8 cellular contexts compared by ENCODE assay signal in the genomic region with DNA sequence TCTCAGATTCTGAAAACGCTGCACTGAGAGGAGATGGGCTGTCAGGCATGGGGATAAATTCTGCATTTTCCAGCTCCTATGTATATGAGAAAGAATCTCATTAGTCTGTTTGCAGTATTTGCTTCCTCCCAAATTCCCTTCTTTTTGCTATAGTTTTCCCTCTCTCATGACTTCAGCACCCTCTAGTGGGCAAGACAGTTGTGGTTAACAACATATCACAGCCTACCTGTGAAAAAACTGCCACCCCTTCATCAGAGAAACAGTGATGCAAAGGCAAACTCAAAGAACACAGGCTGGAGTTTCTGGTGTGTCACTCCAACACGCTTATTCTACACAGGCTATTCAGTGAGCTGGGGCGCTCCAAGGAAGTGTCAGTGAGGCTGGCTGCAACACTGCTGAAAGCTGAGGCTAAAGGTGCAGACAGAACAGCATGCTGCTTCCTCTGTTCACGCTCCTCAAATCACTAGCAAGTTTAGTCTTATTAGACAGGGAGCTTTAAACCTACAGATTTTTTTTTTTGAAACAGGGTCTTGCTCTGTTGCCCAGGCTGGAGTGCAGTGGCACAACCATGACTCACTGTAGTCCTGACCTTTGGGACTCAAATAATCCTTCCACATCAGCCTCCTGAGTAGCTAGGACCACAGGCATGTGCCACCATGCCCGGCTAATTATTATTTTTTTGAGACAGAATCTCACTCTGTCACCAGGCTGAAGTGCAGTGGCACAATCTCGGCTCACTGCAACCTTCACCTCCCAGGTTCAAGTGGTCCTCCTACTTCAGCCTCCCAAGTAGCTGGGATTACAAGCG. TPM values are rescaled to one million over a fixed set of nuclear protein-coding genes. Genes with fewer than 3 reads are reported as not detected.
A peak's percentile ranks its signal among the peaks of the same experiment; 100 is the strongest.
DNase-seq lines count a peak whose midpoint lies in the region; ATAC-seq and TF ChIP-seq lines count a peak whose summit lies in the region.

No MANE protein-coding gene starts in this region.

- TF ChIP-seq EP300 in Ishikawa (IDR thresholded peaks at IDR 0.05; ENCODE audit: borderline replicate concordance), result no peak

- TF ChIP-seq CTCF in Panc1 (IDR thresholded peaks at IDR 0.05), result peak; percentile 79
- peak; percentile 71 to 82 (median 78) for TF ChIP-seq CTCF in ascending aorta (IDR thresholded peaks at IDR 0.05)
- peak; percentile 86 for TF ChIP-seq CTCF in hepatocyte (IDR thresholded peaks at IDR 0.05; ENCODE audit: poor library complexity)
- TF ChIP-seq CTCF in spleen (IDR thresholded peaks at IDR 0.05 in 8 of 11, conservative IDR thresholded peaks at IDR 0.05 in 3 of 11), result peak in 10 of 11 experiments; percentile 25 to 82 (median 64)

- WGBS in hepatocyte (ENCODE audit: low lambda C conversion rate, missing lambda C conversion rate), result 57% methylated on average over 7 of the region's 7 CpGs
- 76 to 83% (median 83%) methylated on average over 7 of the region's 7 CpGs for WGBS in spleen, 5 donors

- H3K27ac ChIP-seq in Panc1 (ENCODE audit: low read length), result no peak overlapping the region
- no peak overlapping the region for H3K27ac ChIP-seq in ascending aorta
- H3K27ac ChIP-seq in hepatocyte, result no peak overlapping the region
- H3K27ac ChIP-seq in spleen, result no peak overlapping the region

- no TSS peak for BruUV-seq in Panc1 (replicated peaks; lab: Mats Ljungman, UMichigan)

- POLR2A ChIA-PET in Panc1 (lab: Charles Lee), result interaction anchor here (0.6 to 1.4 kb wide), 2 partner anchors 20 to 130 kb away, joined by 3 to 4 read pairs; partner anchors contain the start of gene ZC2HC1C

- CTCF ChIA-PET in Panc1 (lab: Charles Lee), result interaction anchor here (0.6 to 1.7 kb wide), 3 partner anchors 144 to 228 kb away, joined by 3 to 9 read pairs (median 5); no protein-coding TSS in a partner anchor

- intact Hi-C loops in Panc1 (cut with micrococcal nuclease; ENCODE audit: unreplicated experiment), result loop anchor here (5.0 to 10.0 kb wide), 2 partner anchors 144 to 226 kb away; no protein-coding TSS in a partner anchor
- intact Hi-C loops in ascending aorta (cut with DNase I), result loop anchor here (1.0 to 2.0 kb wide), 3 partner anchors 142 to 228 kb away; no protein-coding TSS in a partner anchor
- intact Hi-C loops in spleen (cut with DNase I; ENCODE audit: low total_unique reads), result loop anchor here (10.0 kb wide), 2 partner anchors 144 to 224 kb away; no protein-coding TSS in a partner anchor

- no peaks in the 10 kb centered on the region for H4K20me1 ChIP-seq in hepatocyte (ENCODE audit: insufficient read depth, poor library complexity, severe bottlenecking)

- H3K79me2 ChIP-seq in hepatocyte, result no peaks in the 10 kb centered on the region

- H3K36me3 ChIP-seq in Panc1 (ENCODE audit: control insufficient read depth, insufficient read depth, low read length) (peaks cover 8% of the 10 kb centered on the region), ascending aorta (peaks cover 78 to 90% of the 10 kb centered on the region in 2 donors), hepatocyte (replicated peaks; ENCODE audit: insufficient read depth, low read depth) (no peaks in the 10 kb centered on the region), spleen (peaks cover 0 to 100% (median 88%) of the 10 kb centered on the region in 6 donors)

- no peak for TF ChIP-seq POLR2A in spleen (IDR thresholded peaks at IDR 0.05)

- H3K27me3 ChIP-seq in Panc1 (ENCODE audit: control insufficient read depth, insufficient read depth, low read length) (no peaks in the 10 kb centered on the region), ascending aorta (no peaks in the 10 kb centered on the region), hepatocyte (no peaks in the 10 kb centered on the region), spleen (replicated peaks in 1 of 7) (no peaks in the 10 kb centered on the region)

- peak; percentile 80 for ATAC-seq in Panc1
- no peak for ATAC-seq in HG03039 (IDR thresholded peaks at IDR 0.05; ENCODE audit: unreplicated experiment)

- no peak overlapping the region for H2AFZ ChIP-seq in hepatocyte

- H3K4me1 ChIP-seq in Panc1 (ENCODE audit: control insufficient read depth, insufficient read depth, low read length) (no peaks in the 10 kb centered on the region), ascending aorta (no peaks in the 10 kb centered on the region), hepatocyte (ENCODE audit: insufficient read depth) (no peaks in the 10 kb centered on the region), spleen (no peaks in the 10 kb centered on the region)

- H3K9me3 ChIP-seq in Panc1 (ENCODE audit: control insufficient read depth, insufficient read depth, low read depth, low read length), result no peaks in the 10 kb centered on the region
- no peaks in the 10 kb centered on the region for H3K9me3 ChIP-seq in ascending aorta
- H3K9me3 ChIP-seq in hepatocyte (ENCODE audit: low read depth), result no peaks in the 10 kb centered on the region
- H3K9me3 ChIP-seq in spleen, result no peaks in the 10 kb centered on the region

- TF ChIP-seq RAD21 in Ishikawa (IDR thresholded peaks at IDR 0.05; ENCODE audit: low read depth), result peak; percentile 87

- H3K9me2 ChIP-seq in hepatocyte (replicated peaks; ENCODE audit: insufficient read depth), result no peaks in the 10 kb centered on the region

- in situ Hi-C loops in Panc1 (cut with HindIII; ENCODE audit: low pct_unique_long_range_greater_than_20kb, low sequenced_read_pairs), result no loop called here

- DNase-seq in DMS79 (lab: John Stamatoyannopoulos, UW), result peak; percentile 25
- peak; percentile 41 for DNase-seq in Panc1 (ENCODE audit: low read depth, low spot score)
- peak in 1 of 2 donors; percentile 69 for DNase-seq in ascending aorta (ENCODE audit: low spot score in 2 of 2)
- peak; percentile 86 for DNase-seq in hepatocyte (ENCODE audit: low spot score)
- DNase-seq in spleen, result no peak
- no peak for DNase-seq in GOT3 (lab: John Stamatoyannopoulos, UW)

- no peak overlapping the region for H3K4me2 ChIP-seq in hepatocyte

- H3K4me3 ChIP-seq in Panc1 (ENCODE audit: low read depth in 2 of 2, low read length in 2 of 2), result no peak overlapping the region
- H3K4me3 ChIP-seq in ascending aorta, result no peak overlapping the region
- H3K4me3 ChIP-seq in hepatocyte, result no peak overlapping the region
- no peak overlapping the region for H3K4me3 ChIP-seq in spleen

TF ChIP-seq in Ishikawa, 13 proteins besides CTCF, POLR2A, EP300 and RAD21 (continues in another document):
- TF ChIP-seq CEBPB (IDR thresholded peaks at IDR 0.05) (no peak), NFIC (IDR thresholded peaks at IDR 0.05) (no peak), EGR1 (IDR thresholded peaks at IDR 0.05) (no peak), TAF1 (IDR thresholded peaks at IDR 0.05; ENCODE audit: low read depth) (no peak), CREB1 (IDR thresholded peaks at IDR 0.05; ENCODE audit: low read depth) (no peak), MAX (IDR thresholded peaks at IDR 0.05) (no peak), REST (IDR thresholded peaks at IDR 0.05; ENCODE audit: low read depth) (no peak), FOXM1 (IDR thresholded peaks at IDR 0.05; ENCODE audit: borderline replicate concordance, low read depth) (no peak), YY1 (IDR thresholded peaks at IDR 0.05; ENCODE audit: low read depth) (no peak)

RNA-seq across cellular contexts. Expression of gene ZC2HC1C, which starts 19.3 kb away (rescaled TPM):
- total RNA-seq in Panc1 (2021; ENCODE audit: unreplicated experiment) (5.2 TPM), ascending aorta (not detected), hepatocyte (1.7 and 14.9 TPM in 2 replicates), spleen (1 to 10 TPM in 6 of 7 donors, under 1 TPM in 1; 0.89 to 2.8 (median 1.1) TPM)
- 3.4 TPM for polyA plus RNA-seq in Panc1 (2012; ENCODE audit: insufficient read length)
- polyA plus RNA-seq in hepatocyte (1.1 and 3.8 TPM in 2 replicates), spleen (1 to 10 TPM; 1.1 to 2.4 (median 1.2) TPM)

RNA-seq across cellular contexts. Expression of gene ACYP1, which starts 24.9 kb away (rescaled TPM):
- total RNA-seq in Panc1 (2021; ENCODE audit: unreplicated experiment) (21.3 TPM), ascending aorta (not detected), hepatocyte (7.1 and 9.5 TPM in 2 replicates), spleen (10 to 100 TPM in 6 of 7 donors, 1 to 10 TPM in 1; 6.8 to 27.7 (median 15.8) TPM)
- 15.3 TPM for polyA plus RNA-seq in Panc1 (2012; ENCODE audit: insufficient read length)
- polyA plus RNA-seq in hepatocyte (13.5 and 19.5 TPM in 2 replicates), spleen (10 to 100 TPM; 20.2 to 24.1 (median 21.3) TPM)

RNA-seq across cellular contexts. Expression of gene MLH3, which starts 37.5 kb away (rescaled TPM):
- total RNA-seq in Panc1 (2021; ENCODE audit: unreplicated experiment), result 17.0 TPM
- polyA plus RNA-seq in Panc1 (2012; ENCODE audit: insufficient read length), result 14.3 TPM
- total RNA-seq in ascending aorta, result 23.9 TPM
- total RNA-seq in hepatocyte, result 15.6 and 21.3 TPM in 2 replicates
- polyA plus RNA-seq in hepatocyte, result 8.5 and 9.9 TPM in 2 replicates
- 10 to 100 TPM; 24.8 to 37.7 (median 33.3) TPM for total RNA-seq in spleen
- polyA plus RNA-seq in spleen, result 10 to 100 TPM; 14.8 to 19.8 (median 15.7) TPM

RNA-seq across cellular contexts. Expression of gene NEK9, which starts 38.1 kb away (rescaled TPM):
- total RNA-seq in Panc1 (2021; ENCODE audit: unreplicated experiment), result 40.7 TPM
- polyA plus RNA-seq in Panc1 (2012; ENCODE audit: insufficient read length), result 42.1 TPM
- 116 TPM for total RNA-seq in ascending aorta
- 19.5 and 21.1 TPM in 2 replicates for total RNA-seq in hepatocyte
- polyA plus RNA-seq in hepatocyte, result 8.8 and 12.9 TPM in 2 replicates
- 100 to 1,000 TPM in 1 of 7 donors, 10 to 100 TPM in 6; 68.5 to 102 (median 86.5) TPM for total RNA-seq in spleen
- polyA plus RNA-seq in spleen, result 10 to 100 TPM; 31.7 to 38.8 (median 33.0) TPM

Comparison
In these comparisons a context has a peak if more than half of its experiments do, and no peak if none do; other contexts are left out.
1. DNase-seq: peak in DMS79 (single experiment), Panc1 (single experiment) and hepatocyte (single experiment); none in spleen (single experiment) and GOT3 (single experiment).
2. Peak in every context shown above with its lines, with median percentiles within 50 percentile points of each other: CTCF ChIP-seq.